20 cellular contexts compared by ENCODE assay signal in the genomic region with DNA sequence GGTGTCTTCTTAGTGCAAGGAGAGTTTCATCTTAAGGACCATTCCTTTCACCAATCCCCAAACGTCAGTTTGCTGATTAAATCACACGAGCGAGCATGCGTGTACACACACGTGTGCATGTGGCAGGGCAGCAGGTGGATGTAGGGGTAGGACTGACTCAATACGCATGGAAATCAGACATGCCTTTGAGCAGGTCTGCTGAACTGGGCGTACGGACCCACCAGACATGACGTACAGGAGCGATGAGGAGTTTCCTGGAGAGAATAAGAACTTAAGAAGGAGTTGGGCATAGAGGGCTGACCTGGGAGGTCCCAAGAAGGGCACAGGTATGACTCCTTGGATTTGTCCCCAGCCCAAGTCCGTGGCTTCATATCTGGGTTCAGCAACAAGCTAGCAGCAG.
"Had no signal": no experiment of that assay in that cellular context is flagged by ENCODE, and none has a peak within 500 bp of the region (broad histone marks: within the 10 kb centered on the region; RNA-seq: fewer than 3 reads in every experiment).

No MANE protein-coding gene starts in this region.

- DNase-seq: KBM-7, NCI-H1048, NCI-H1105 treated with DMSO at 0.1 percent for 48 hours, NCI-H1436, NCI-H187, NCI-H2029, NCI-H2081 treated with DMSO at 0.1 percent for 48 hours, NCI-H2171, NCI-H226, NCI-H446, NCI-H510A, NCI-H524 treated with DMSO at 0.1 percent for 48 hours, NCI-H69, NCI-H774, RPMI8226, SHP77, SK-N-SH, SW 1271 had no signal

- H3K4me2 ChIP-seq: SK-N-SH had no signal

- H3K9me3 ChIP-seq: SK-N-SH had no signal

- H3K9ac ChIP-seq: SK-N-SH had no signal

- FAIRE-seq: RCC 7860 had no signal

- H3K27ac ChIP-seq: HL-60 had no signal
